34 cellular contexts compared by ENCODE assay signal in genomic region chr4:32145987-32146386, GRCh38.
"Had no signal": no experiment of that assay in that cellular context is flagged by ENCODE, and none has a peak within 500 bp of the region (broad histone marks: within the 10 kb centered on the region; RNA-seq: fewer than 3 reads in every experiment).

No MANE protein-coding gene starts in this region.

- H3K4me3 ChIP-seq: ascending aorta, coronary artery, dorsolateral prefrontal cortex, gastroesophageal sphincter, left lung, lower lobe of right lung, mucosa of descending colon, ovary, psoas muscle, sigmoid colon, thoracic aorta had no signal

- DNase-seq: activated B cell treated with CpG ODN at 0.5 μM for 24 hours; activated CD4-positive, alpha-beta T cell treated with anti-CD3 and anti-CD28 coated beads for 36 hours; activated CD4-positive, alpha-beta T cell treated with anti-CD3 and anti-CD28 coated beads, Interleukin-2, amount 50 U/mL, for 4 hours; activated effector memory CD4-positive, alpha-beta T cell treated with anti-CD3 and anti-CD28 coated beads, Interleukin-2, amount 50 U/mL, for 16 hours; activated naive CD4-positive, alpha-beta T cell treated with anti-CD3 and anti-CD28 coated beads, Interleukin-2, amount 10 ng/mL, durations not matched to agents 7 days and 5 days; activated naive CD8-positive, alpha-beta T cell treated with anti-CD3 and anti-CD28 coated beads, Interleukin-2, amount 10 ng/mL, durations not matched to agents 7 days and 5 days; activated T-cell treated with anti-CD3 and anti-CD28 coated beads for 4 hours; activated T-cell treated with anti-CD3 and anti-CD28 coated beads, Interleukin-2, amount 50 U/mL, for 72 hours; dorsolateral prefrontal cortex; effector memory CD4-positive, alpha-beta T cell; head of caudate nucleus; hypothalamus; left lung; lower lobe of right lung; mucosa of descending colon; ovary; psoas muscle; sigmoid colon; small intestine; stimulated activated CD4-positive, alpha-beta T cell treated with anti-CD3 and anti-CD28 coated beads, Interleukin-4, amount 100 ng/mL, for 24 hours; T-helper 17 cell; T1000; trophoblast cell had no signal

- H3K9me3 ChIP-seq: ascending aorta, gastroesophageal sphincter, left lung, lower lobe of right lung, mucosa of descending colon, ovary, psoas muscle, thoracic aorta had no signal

- FAIRE-seq: endothelial cell of umbilical vein, islet of Langerhans, small intestine, urothelium cell line had no signal

- H3K27ac ChIP-seq: ascending aorta, coronary artery, dorsolateral prefrontal cortex, gastroesophageal sphincter, left lung, lower lobe of right lung, ovary, psoas muscle, sigmoid colon, thoracic aorta had no signal

- H3K27me3 Mint-ChIP-seq: activated B cell treated with CpG ODN at 0.5 μM for 24 hours; activated CD4-positive, alpha-beta T cell treated with anti-CD3 and anti-CD28 coated beads for 36 hours; activated naive CD4-positive, alpha-beta T cell treated with anti-CD3 and anti-CD28 coated beads, Interleukin-2, amount 10 ng/mL, durations not matched to agents 7 days and 5 days; activated naive CD8-positive, alpha-beta T cell treated with anti-CD3 and anti-CD28 coated beads, Interleukin-2, amount 10 ng/mL, durations not matched to agents 7 days and 5 days; brain; natural killer cell treated with Interleukin-12 subunit alpha and Interleukin-12 subunit beta and Interleukin-15 and Interleukin-18, amount 100 ng/mL, for 72 hours; stimulated activated naive CD8-positive, alpha-beta T cell treated with anti-CD3 and anti-CD28 coated beads, Interleukin-15, Interleukin-2, amounts not matched to agents 100 ng/mL and 50 ng/mL, for 24 hours; T-helper 17 cell had no signal

- H3K36me3 Mint-ChIP-seq: activated naive CD4-positive, alpha-beta T cell treated with anti-CD3 and anti-CD28 coated beads, Interleukin-2, amount 10 ng/mL, durations not matched to agents 7 days and 5 days; activated naive CD8-positive, alpha-beta T cell treated with anti-CD3 and anti-CD28 coated beads, Interleukin-2, amount 10 ng/mL, durations not matched to agents 7 days and 5 days; brain; stimulated activated effector memory CD8-positive, alpha-beta T cell treated with anti-CD3 and anti-CD28 coated beads, Interleukin-12 subunit alpha, Interleukin-12 subunit beta, amount 100 ng/mL, for 72 hours had no signal

- ATAC-seq: activated CD4-positive, alpha-beta T cell treated with anti-CD3 and anti-CD28 coated beads for 36 hours; activated T-cell treated with anti-CD3 and anti-CD28 coated beads, Interleukin-2, amount 50 U/mL, for 72 hours; gastroesophageal sphincter; left lung; lower lobe of right lung; natural killer cell treated with Interleukin-12 subunit alpha and Interleukin-12 subunit beta and Interleukin-15 and Interleukin-18, amount 100 ng/mL, for 72 hours; psoas muscle; stimulated activated effector memory CD8-positive, alpha-beta T cell treated with anti-CD3 and anti-CD28 coated beads, Interleukin-12 subunit alpha, Interleukin-12 subunit beta, amount 100 ng/mL, for 72 hours; T-helper 17 cell had no signal

- H3K27ac Mint-ChIP-seq: activated B cell treated with CpG ODN at 0.5 μM for 24 hours; activated CD4-positive, alpha-beta T cell treated with anti-CD3 and anti-CD28 coated beads for 36 hours; activated naive CD4-positive, alpha-beta T cell treated with anti-CD3 and anti-CD28 coated beads, Interleukin-2, amount 10 ng/mL, durations not matched to agents 7 days and 5 days; activated naive CD8-positive, alpha-beta T cell treated with anti-CD3 and anti-CD28 coated beads, Interleukin-2, amount 10 ng/mL, durations not matched to agents 7 days and 5 days; activated T-cell treated with anti-CD3 and anti-CD28 coated beads, Interleukin-2, amount 50 U/mL, for 72 hours; brain; natural killer cell treated with Interleukin-12 subunit alpha and Interleukin-12 subunit beta and Interleukin-15 and Interleukin-18, amount 100 ng/mL, for 72 hours; stimulated activated effector memory CD8-positive, alpha-beta T cell treated with anti-CD3 and anti-CD28 coated beads, Interleukin-12 subunit alpha, Interleukin-12 subunit beta, amount 100 ng/mL, for 72 hours; stimulated activated naive CD8-positive, alpha-beta T cell treated with anti-CD3 and anti-CD28 coated beads, Interleukin-15, Interleukin-2, amounts not matched to agents 100 ng/mL and 50 ng/mL, for 24 hours; T-helper 17 cell had no signal

- H3K9me3 Mint-ChIP-seq: activated naive CD8-positive, alpha-beta T cell treated with anti-CD3 and anti-CD28 coated beads, Interleukin-2, amount 10 ng/mL, durations not matched to agents 7 days and 5 days had no signal

- H3K4me1 ChIP-seq: ascending aorta, left lung, lower lobe of right lung, psoas muscle had no signal

- H3K4me3 Mint-ChIP-seq: activated B cell treated with CpG ODN at 0.5 μM for 24 hours; activated CD4-positive, alpha-beta T cell treated with anti-CD3 and anti-CD28 coated beads for 36 hours; activated naive CD4-positive, alpha-beta T cell treated with anti-CD3 and anti-CD28 coated beads, Interleukin-2, amount 10 ng/mL, durations not matched to agents 7 days and 5 days; activated naive CD8-positive, alpha-beta T cell treated with anti-CD3 and anti-CD28 coated beads, Interleukin-2, amount 10 ng/mL, durations not matched to agents 7 days and 5 days; activated T-cell treated with anti-CD3 and anti-CD28 coated beads, Interleukin-2, amount 50 U/mL, for 72 hours; brain; natural killer cell treated with Interleukin-12 subunit alpha and Interleukin-12 subunit beta and Interleukin-15 and Interleukin-18, amount 100 ng/mL, for 72 hours; stimulated activated effector memory CD8-positive, alpha-beta T cell treated with anti-CD3 and anti-CD28 coated beads, Interleukin-12 subunit alpha, Interleukin-12 subunit beta, amount 100 ng/mL, for 72 hours; stimulated activated naive CD8-positive, alpha-beta T cell treated with anti-CD3 and anti-CD28 coated beads, Interleukin-15, Interleukin-2, amounts not matched to agents 100 ng/mL and 50 ng/mL, for 24 hours; T-helper 17 cell had no signal

- H3K4me1 Mint-ChIP-seq: activated B cell treated with CpG ODN at 0.5 μM for 24 hours; activated CD4-positive, alpha-beta T cell treated with anti-CD3 and anti-CD28 coated beads for 36 hours; activated naive CD4-positive, alpha-beta T cell treated with anti-CD3 and anti-CD28 coated beads, Interleukin-2, amount 10 ng/mL, durations not matched to agents 7 days and 5 days; activated naive CD8-positive, alpha-beta T cell treated with anti-CD3 and anti-CD28 coated beads, Interleukin-2, amount 10 ng/mL, durations not matched to agents 7 days and 5 days; stimulated activated effector memory CD8-positive, alpha-beta T cell treated with anti-CD3 and anti-CD28 coated beads, Interleukin-12 subunit alpha, Interleukin-12 subunit beta, amount 100 ng/mL, for 72 hours; T-helper 17 cell had no signal

- H3K27me3 ChIP-seq: ascending aorta, dorsolateral prefrontal cortex, gastroesophageal sphincter, left lung, ovary, sigmoid colon had no signal

- H3K36me3 ChIP-seq: ascending aorta, gastroesophageal sphincter, left lung, lower lobe of right lung, ovary, sigmoid colon, thoracic aorta had no signal
